12 cellular contexts compared by ENCODE assay signal in the genomic region with DNA sequence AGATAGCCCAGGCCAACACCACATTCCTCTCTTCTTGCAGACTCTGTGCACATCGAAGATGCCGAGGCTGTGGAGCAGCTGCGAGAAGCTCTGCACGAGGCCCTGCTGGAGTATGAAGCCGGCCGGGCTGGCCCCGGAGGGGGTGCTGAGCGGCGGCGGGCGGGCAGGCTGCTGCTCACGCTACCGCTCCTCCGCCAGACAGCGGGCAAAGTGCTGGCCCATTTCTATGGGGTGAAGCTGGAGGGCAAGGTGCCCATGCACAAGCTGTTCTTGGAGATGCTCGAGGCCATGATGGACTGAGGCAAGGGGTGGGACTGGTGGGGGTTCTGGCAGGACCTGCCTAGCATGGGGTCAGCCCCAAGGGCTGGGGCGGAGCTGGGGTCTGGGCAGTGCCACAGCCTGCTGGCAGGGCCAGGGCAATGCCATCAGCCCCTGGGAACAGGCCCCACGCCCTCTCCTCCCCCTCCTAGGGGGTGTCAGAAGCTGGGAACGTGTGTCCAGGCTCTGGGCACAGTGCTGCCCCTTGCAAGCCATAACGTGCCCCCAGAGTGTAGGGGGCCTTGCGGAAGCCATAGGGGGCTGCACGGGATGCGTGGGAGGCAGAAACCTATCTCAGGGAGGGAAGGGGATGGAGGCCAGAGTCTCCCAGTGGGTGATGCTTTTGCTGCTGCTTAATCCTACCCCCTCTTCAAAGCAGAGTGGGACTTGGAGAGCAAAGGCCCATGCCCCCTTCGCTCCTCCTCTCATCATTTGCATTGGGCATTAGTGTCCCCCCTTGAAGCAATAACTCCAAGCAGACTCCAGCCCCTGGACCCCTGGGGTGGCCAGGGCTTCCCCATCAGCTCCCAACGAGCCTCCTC. TPM values are rescaled to one million over a fixed set of nuclear protein-coding genes. Genes with fewer than 3 reads are reported as not detected.
A peak's percentile ranks its signal among the peaks of the same experiment; 100 is the strongest.
DNase-seq lines count a peak whose midpoint lies in the region; TF ChIP-seq lines count a peak whose summit lies in the region.
"Not testable (repeated sequence)": the region's sequence is repeated elsewhere in the genome, so short reads cannot be mapped to it uniquely, and the experiment has no call there.
"Had no signal": no experiment of that assay in that cellular context is flagged by ENCODE, and none has a peak within 500 bp of the region (broad histone marks: within the 10 kb centered on the region; RNA-seq: fewer than 3 reads in every experiment).

No MANE protein-coding gene starts in this region.

- H3K27me3 ChIP-seq in CD4-positive, alpha-beta memory T cell (ENCODE audit: insufficient read depth, low read length); HUES6 (ENCODE audit: control insufficient read depth, insufficient read depth, low read length); mammary epithelial cell (ENCODE audit: insufficient read depth, low read length); left ventricle myocardium inferior (ENCODE audit: low read depth): not testable (repeated sequence)

- not testable (repeated sequence) for H3K9me3 Mint-ChIP-seq in CD4-positive, alpha-beta memory T cell; activated T-cell treated with anti-CD3 and anti-CD28 coated beads, Interleukin-2, amount 50 U/mL, for 24 hours; nephron; stimulated activated naive CD8-positive, alpha-beta T cell treated with anti-CD3 and anti-CD28 coated beads, Interleukin-15, Interleukin-2, amounts not matched to agents 100 ng/mL and 50 ng/mL, for 24 hours

- intact Hi-C loops in CD4-positive, alpha-beta memory T cell (cut with micrococcal nuclease) = loop anchor here (5.0 kb wide), 1 partner anchor 41 kb away; a partner anchor contains a TSS
- intact Hi-C loops in mammary epithelial cell (cut with micrococcal nuclease); left ventricle myocardium inferior (cut with micrococcal nuclease): not testable (repeated sequence)

- WGBS in mammary epithelial cell (ENCODE audit: low coverage, missing lambda C conversion rate) = 64% methylated on average over 17 of the region's 25 CpGs

- H3K79me2 ChIP-seq in mammary epithelial cell (ENCODE audit: insufficient read depth, low read length) = peaks cover 60% of the 10 kb centered on the region

- not testable (repeated sequence) for H3K27me3 Mint-ChIP-seq in CD4-positive, alpha-beta memory T cell; activated T-cell treated with anti-CD3 and anti-CD28 coated beads, Interleukin-2, amount 50 U/mL, for 24 hours; nephron (ENCODE audit: low read depth); stimulated activated naive CD8-positive, alpha-beta T cell treated with anti-CD3 and anti-CD28 coated beads, Interleukin-15, Interleukin-2, amounts not matched to agents 100 ng/mL and 50 ng/mL, for 24 hours

- DNase-seq in CD4-positive, alpha-beta memory T cell; activated T-cell treated with anti-CD3 and anti-CD28 coated beads, Interleukin-2, amount 50 U/mL, for 24 hours; mammary epithelial cell; left ventricle myocardium inferior: not testable (repeated sequence)
- DNase-seq in RPMI8226 = peak; percentile 5

- H3K4me3 ChIP-seq in CD4-positive, alpha-beta memory T cell (ENCODE audit: low read length in 2 of 2) = not testable (repeated sequence)
- H3K4me3 ChIP-seq in HUES6 (ENCODE audit: low read depth, low read length) (peak overlapping the region; percentile 86; the same call in 1 of the 2 replicates), mammary epithelial cell (replicated peaks in 1 of 3; ENCODE audit: insufficient read depth in 1 of 3, low read depth in 2 of 3, low read length in 3 of 3) (peak overlapping the region in 2 of 3 experiments; percentile 77 to 79), left ventricle myocardium inferior (peak overlapping the region; percentile 82)

- peak overlapping the region; percentile 96 for H3K27ac ChIP-seq in CD4-positive, alpha-beta memory T cell (ENCODE audit: low read depth, low read length)
- H3K27ac ChIP-seq in HUES6 (ENCODE audit: low read depth, low read length); mammary epithelial cell (ENCODE audit: insufficient read depth, low read depth, low read length): not testable (repeated sequence)
- H3K27ac ChIP-seq in left ventricle myocardium inferior (replicated peaks) = peak overlapping the region; percentile 100

- H3K4me1 Mint-ChIP-seq in CD4-positive, alpha-beta memory T cell = peaks cover 20 to 54% (median 34%) of the 10 kb centered on the region in 4 donors
- H3K4me1 Mint-ChIP-seq in activated T-cell treated with anti-CD3 and anti-CD28 coated beads, Interleukin-2, amount 50 U/mL, for 24 hours (ENCODE audit: low read depth) = peaks cover 49% of the 10 kb centered on the region
- H3K4me1 Mint-ChIP-seq in nephron = peaks cover 21% of the 10 kb centered on the region
- peaks cover 45% of the 10 kb centered on the region for H3K4me1 Mint-ChIP-seq in stimulated activated naive CD8-positive, alpha-beta T cell treated with anti-CD3 and anti-CD28 coated beads, Interleukin-15, Interleukin-2, amounts not matched to agents 100 ng/mL and 50 ng/mL, for 24 hours (ENCODE audit: low read depth)

- dilution Hi-C loops in mammary epithelial cell (cut with HindIII; ENCODE audit: low sequenced_read_pairs) = not testable (repeated sequence)

- H3K27ac Mint-ChIP-seq in CD4-positive, alpha-beta memory T cell = peak overlapping the region; percentile 97 to 100 (median 100)
- H3K27ac Mint-ChIP-seq in activated T-cell treated with anti-CD3 and anti-CD28 coated beads, Interleukin-2, amount 50 U/mL, for 24 hours = peak overlapping the region; percentile 98
- peak overlapping the region in 2 of 3 experiments; percentile 100 for H3K27ac Mint-ChIP-seq in nephron
- H3K27ac Mint-ChIP-seq in stimulated activated naive CD8-positive, alpha-beta T cell treated with anti-CD3 and anti-CD28 coated beads, Interleukin-15, Interleukin-2, amounts not matched to agents 100 ng/mL and 50 ng/mL, for 24 hours = peak overlapping the region; percentile 99

- H2AFZ ChIP-seq in mammary epithelial cell (ENCODE audit: low read depth, low read length) = not testable (repeated sequence)

- H3K36me3 ChIP-seq in CD4-positive, alpha-beta memory T cell (ENCODE audit: insufficient read depth, low read length) = peaks cover 12% of the 10 kb centered on the region
- H3K36me3 ChIP-seq in HUES6 (ENCODE audit: control insufficient read depth, insufficient read depth, low read length) (peaks cover 47% of the 10 kb centered on the region), left ventricle myocardium inferior (peaks cover 31% of the 10 kb centered on the region)
- not testable (repeated sequence) for H3K36me3 ChIP-seq in mammary epithelial cell (ENCODE audit: insufficient read depth, low read length)

- not testable (repeated sequence) for H3K9ac ChIP-seq in HUES6 (ENCODE audit: low read length); mammary epithelial cell (ENCODE audit: insufficient read depth, low read length)

- H3K36me3 Mint-ChIP-seq in CD4-positive, alpha-beta memory T cell = peaks cover 12 to 39% of the 10 kb centered on the region in 2 donors
- H3K36me3 Mint-ChIP-seq in activated T-cell treated with anti-CD3 and anti-CD28 coated beads, Interleukin-2, amount 50 U/mL, for 24 hours (ENCODE audit: low read depth) = peaks cover 70% of the 10 kb centered on the region
- peaks cover 16% of the 10 kb centered on the region for H3K36me3 Mint-ChIP-seq in nephron (ENCODE audit: low read depth)
- peaks cover 37% of the 10 kb centered on the region for H3K36me3 Mint-ChIP-seq in stimulated activated naive CD8-positive, alpha-beta T cell treated with anti-CD3 and anti-CD28 coated beads, Interleukin-15, Interleukin-2, amounts not matched to agents 100 ng/mL and 50 ng/mL, for 24 hours (ENCODE audit: low read depth)

- peak overlapping the region; percentile 95 to 99 (median 96) for H3K4me3 Mint-ChIP-seq in CD4-positive, alpha-beta memory T cell
- peak overlapping the region; percentile 98 for H3K4me3 Mint-ChIP-seq in activated T-cell treated with anti-CD3 and anti-CD28 coated beads, Interleukin-2, amount 50 U/mL, for 24 hours
- peak overlapping the region; percentile 94 to 99 (median 96) for H3K4me3 Mint-ChIP-seq in nephron
- H3K4me3 Mint-ChIP-seq in stimulated activated naive CD8-positive, alpha-beta T cell treated with anti-CD3 and anti-CD28 coated beads, Interleukin-15, Interleukin-2, amounts not matched to agents 100 ng/mL and 50 ng/mL, for 24 hours = peak overlapping the region; percentile 98

- CTCF ChIA-PET in CD4-positive, alpha-beta memory T cell (lab: Charles Lee; ENCODE audit: partially characterized antibody) = interaction anchor here (3.1 to 3.8 kb wide), 3 partner anchors 11 to 26 kb away, joined by 40 to 54 read pairs (median 49); a partner anchor contains a TSS
- CTCF ChIA-PET in mammary epithelial cell (lab: Charles Lee; ENCODE audit: low non-redundant PET) = not testable (repeated sequence)

- POLR2A ChIA-PET in CD4-positive, alpha-beta memory T cell (lab: Charles Lee; ENCODE audit: partially characterized antibody) = interaction anchor here (1.2 to 4.8 kb wide), 10 partner anchors 12 to 463 kb away, joined by 3 to 153 read pairs (median 48); a partner anchor contains a TSS

- H4K20me1 ChIP-seq in mammary epithelial cell (ENCODE audit: insufficient read depth, low read length) = not testable (repeated sequence)

- TF ChIP-seq CTCF in mammary epithelial cell (conservative IDR thresholded peaks at IDR 0.05 in 1 of 2, IDR thresholded peaks at IDR 0.05 in 1 of 2; ENCODE audit: extremely low read depth in 1 of 2, insufficient read depth in 1 of 2, low read depth in 1 of 2, low read length in 2 of 2); left ventricle myocardium inferior (IDR thresholded peaks at IDR 0.05; ENCODE audit: borderline replicate concordance); nephron (IDR thresholded peaks at IDR 0.05; ENCODE audit: unreplicated experiment in 3 of 3): not testable (repeated sequence)

- in situ Hi-C loops in mammary epithelial cell (cut with MboI; ENCODE audit: low sequenced_read_pairs in 2 of 2) = not testable (repeated sequence)

- BruUV-seq in mammary epithelial cell (replicated peaks; lab: Mats Ljungman, UMichigan) = not testable (repeated sequence)

- H3K4me2 ChIP-seq in mammary epithelial cell (ENCODE audit: insufficient read depth, low read depth, low read length) = peak overlapping the region; percentile 83

- peaks cover 26% of the 10 kb centered on the region for H3K4me1 ChIP-seq in CD4-positive, alpha-beta memory T cell (ENCODE audit: insufficient read depth, low read length)
- not testable (repeated sequence) for H3K4me1 ChIP-seq in HUES6 (ENCODE audit: control insufficient read depth, insufficient read depth, low read length)
- H3K4me1 ChIP-seq in mammary epithelial cell (ENCODE audit: insufficient read depth, low read length) = peaks cover 36% of the 10 kb centered on the region
- peaks cover 74% of the 10 kb centered on the region for H3K4me1 ChIP-seq in left ventricle myocardium inferior

- H3K9me3 ChIP-seq in CD4-positive, alpha-beta memory T cell (ENCODE audit: control insufficient read depth in 1 of 2, low read length in 2 of 2); HUES6 (ENCODE audit: control insufficient read depth, insufficient read depth, low read depth, low read length); mammary epithelial cell (replicated peaks; ENCODE audit: insufficient read depth, low read length); left ventricle myocardium inferior (replicated peaks): not testable (repeated sequence)

RNA-seq across cellular contexts. Expression of a gene that starts 1.5 kb away (rescaled TPM):
- total RNA-seq in CD4-positive, alpha-beta memory T cell = 100 to 1,000 TPM; 171 to 174 TPM
- polyA plus RNA-seq in CD4-positive, alpha-beta memory T cell = 100 to 1,000 TPM; 413 to 516 TPM
- total RNA-seq in mammary epithelial cell (100 to 1,000 TPM; 105 to 199 TPM), left ventricle myocardium inferior (97.5 TPM)
- 350 TPM for polyA plus RNA-seq in mammary epithelial cell
- polyA minus RNA-seq in mammary epithelial cell = 271 TPM

RNA-seq across cellular contexts. Expression of a gene that starts 2.0 kb away (rescaled TPM):
- 10 to 100 TPM; 57.6 to 58.7 TPM for total RNA-seq in CD4-positive, alpha-beta memory T cell
- polyA plus RNA-seq in CD4-positive, alpha-beta memory T cell = 100 to 1,000 TPM; 164 to 251 TPM
- total RNA-seq in mammary epithelial cell (100 to 1,000 TPM; 333 to 449 TPM), left ventricle myocardium inferior (321 TPM)
- 660 TPM for polyA plus RNA-seq in mammary epithelial cell
- polyA minus RNA-seq in mammary epithelial cell = 272 TPM

RNA-seq across cellular contexts. Expression of a gene that starts 10.6 kb away (rescaled TPM):
- total RNA-seq in CD4-positive, alpha-beta memory T cell = 10 to 100 TPM; 29.5 to 31.9 TPM
- 10 to 100 TPM in 1 of 2 donors, 1 to 10 TPM in 1; 4.4 to 12.4 TPM for polyA plus RNA-seq in CD4-positive, alpha-beta memory T cell
- total RNA-seq in mammary epithelial cell = 10 to 100 TPM; 44.8 to 67.0 TPM
- 34.7 TPM for polyA plus RNA-seq in mammary epithelial cell
- 33.3 TPM for polyA minus RNA-seq in mammary epithelial cell
- 213 TPM for total RNA-seq in left ventricle myocardium inferior

RNA-seq across cellular contexts. Expression of a gene that starts 15.7 kb away (rescaled TPM):
- total RNA-seq in CD4-positive, alpha-beta memory T cell = not detected
- not detected for polyA plus RNA-seq in CD4-positive, alpha-beta memory T cell
- total RNA-seq in mammary epithelial cell = not detected
- 1.0 TPM for polyA plus RNA-seq in mammary epithelial cell
- polyA minus RNA-seq in mammary epithelial cell = not detected
- total RNA-seq in left ventricle myocardium inferior = not detected
- total RNA-seq: cerebellum, lower leg skin, ovary, SJSA1 had no signal
- polyA plus RNA-seq: ovary had no signal

RNA-seq across cellular contexts. Expression of a gene that starts 24.1 kb away (rescaled TPM):
- 10 to 100 TPM; 68.3 to 73.0 TPM for total RNA-seq in CD4-positive, alpha-beta memory T cell
- 10 to 100 TPM in 1 of 2 donors, 1 to 10 TPM in 1; 6.8 to 39.5 TPM for polyA plus RNA-seq in CD4-positive, alpha-beta memory T cell
- total RNA-seq in mammary epithelial cell = 1 to 10 TPM; 1.8 to 7.1 TPM
- polyA plus RNA-seq in mammary epithelial cell = 4.6 TPM
- polyA minus RNA-seq in mammary epithelial cell = 6.4 TPM
- 7.5 TPM for total RNA-seq in left ventricle myocardium inferior
